In the genomic region with DNA sequence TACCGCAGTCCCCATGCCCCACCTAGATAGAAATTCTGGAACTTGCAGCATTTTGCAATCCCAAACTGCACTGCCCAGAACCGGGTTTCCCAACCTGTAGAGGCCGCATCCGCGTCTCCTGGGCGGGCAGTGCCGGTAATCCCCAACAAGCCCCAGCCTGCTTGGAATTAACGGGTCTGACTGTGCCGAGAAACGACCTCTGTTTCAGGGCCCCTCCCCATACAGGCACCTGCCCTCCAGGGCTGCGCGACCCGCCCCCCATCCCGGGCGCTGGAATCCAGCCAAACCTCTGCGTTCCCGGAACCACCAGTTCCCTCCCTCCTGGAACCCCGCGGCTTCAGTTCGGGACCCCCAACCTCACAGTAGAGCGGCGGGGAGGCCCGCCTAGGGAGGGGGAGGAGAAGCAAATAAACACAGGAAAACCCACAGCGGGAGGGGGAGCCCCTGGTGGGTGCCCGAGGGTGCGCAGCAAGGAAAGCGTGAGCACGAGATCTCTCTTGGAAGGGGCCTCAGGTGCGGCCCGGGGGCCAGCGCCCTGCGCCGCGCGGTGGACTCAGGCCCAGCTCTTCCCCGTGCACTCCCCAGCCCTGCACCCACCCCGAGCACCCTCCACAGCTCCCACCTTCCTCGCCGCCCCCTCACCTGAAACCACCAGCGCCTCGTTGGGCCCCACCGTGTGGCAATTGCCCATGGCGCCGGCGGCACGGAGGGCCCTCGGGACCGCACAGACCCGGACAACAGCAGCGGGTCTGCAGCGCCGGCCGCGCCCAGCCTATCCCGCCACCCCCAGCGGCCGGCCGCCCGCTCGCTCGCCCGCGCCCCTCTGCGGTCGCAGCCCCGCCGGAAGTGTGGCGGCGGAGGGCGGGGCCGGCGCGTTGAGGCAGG, we compare ENCODE assay signal across 1 cellular context.
TF ChIP-seq lines count a peak whose summit lies in the region.

A gene with protein sequence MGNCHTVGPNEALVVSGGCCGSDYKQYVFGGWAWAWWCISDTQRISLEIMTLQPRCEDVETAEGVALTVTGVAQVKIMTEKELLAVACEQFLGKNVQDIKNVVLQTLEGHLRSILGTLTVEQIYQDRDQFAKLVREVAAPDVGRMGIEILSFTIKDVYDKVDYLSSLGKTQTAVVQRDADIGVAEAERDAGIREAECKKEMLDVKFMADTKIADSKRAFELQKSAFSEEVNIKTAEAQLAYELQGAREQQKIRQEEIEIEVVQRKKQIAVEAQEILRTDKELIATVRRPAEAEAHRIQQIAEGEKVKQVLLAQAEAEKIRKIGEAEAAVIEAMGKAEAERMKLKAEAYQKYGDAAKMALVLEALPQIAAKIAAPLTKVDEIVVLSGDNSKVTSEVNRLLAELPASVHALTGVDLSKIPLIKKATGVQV (minus strand): TSS at position 850 of the 885 bp plus-strand sequence. CDS start 159 bp downstream, at position 691.

TF ChIP-seq in HepG2, 621 proteins besides CTCF, POLR2A, EP300 and RAD21 (continued from another document and continues in another):
- TF ChIP-seq, protein P1, sequence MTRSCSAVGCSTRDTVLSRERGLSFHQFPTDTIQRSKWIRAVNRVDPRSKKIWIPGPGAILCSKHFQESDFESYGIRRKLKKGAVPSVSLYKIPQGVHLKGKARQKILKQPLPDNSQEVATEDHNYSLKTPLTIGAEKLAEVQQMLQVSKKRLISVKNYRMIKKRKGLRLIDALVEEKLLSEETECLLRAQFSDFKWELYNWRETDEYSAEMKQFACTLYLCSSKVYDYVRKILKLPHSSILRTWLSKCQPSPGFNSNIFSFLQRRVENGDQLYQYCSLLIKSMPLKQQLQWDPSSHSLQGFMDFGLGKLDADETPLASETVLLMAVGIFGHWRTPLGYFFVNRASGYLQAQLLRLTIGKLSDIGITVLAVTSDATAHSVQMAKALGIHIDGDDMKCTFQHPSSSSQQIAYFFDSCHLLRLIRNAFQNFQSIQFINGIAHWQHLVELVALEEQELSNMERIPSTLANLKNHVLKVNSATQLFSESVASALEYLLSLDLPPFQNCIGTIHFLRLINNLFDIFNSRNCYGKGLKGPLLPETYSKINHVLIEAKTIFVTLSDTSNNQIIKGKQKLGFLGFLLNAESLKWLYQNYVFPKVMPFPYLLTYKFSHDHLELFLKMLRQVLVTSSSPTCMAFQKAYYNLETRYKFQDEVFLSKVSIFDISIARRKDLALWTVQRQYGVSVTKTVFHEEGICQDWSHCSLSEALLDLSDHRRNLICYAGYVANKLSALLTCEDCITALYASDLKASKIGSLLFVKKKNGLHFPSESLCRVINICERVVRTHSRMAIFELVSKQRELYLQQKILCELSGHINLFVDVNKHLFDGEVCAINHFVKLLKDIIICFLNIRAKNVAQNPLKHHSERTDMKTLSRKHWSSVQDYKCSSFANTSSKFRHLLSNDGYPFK (CRISPR knock-in tag; IDR thresholded peaks at IDR 0.05; ENCODE audit: borderline replicate concordance): peak; percentile 49; the same call in 1 of the 2 replicates
- no peak for TF ChIP-seq RARA (CRISPR knock-in tag; IDR thresholded peaks at IDR 0.05)
- peak; percentile 50; the same call in 1 of the 2 replicates for TF ChIP-seq NRL (CRISPR knock-in tag; IDR thresholded peaks at IDR 0.05; ENCODE audit: borderline replicate concordance)
- TF ChIP-seq, protein P2, sequence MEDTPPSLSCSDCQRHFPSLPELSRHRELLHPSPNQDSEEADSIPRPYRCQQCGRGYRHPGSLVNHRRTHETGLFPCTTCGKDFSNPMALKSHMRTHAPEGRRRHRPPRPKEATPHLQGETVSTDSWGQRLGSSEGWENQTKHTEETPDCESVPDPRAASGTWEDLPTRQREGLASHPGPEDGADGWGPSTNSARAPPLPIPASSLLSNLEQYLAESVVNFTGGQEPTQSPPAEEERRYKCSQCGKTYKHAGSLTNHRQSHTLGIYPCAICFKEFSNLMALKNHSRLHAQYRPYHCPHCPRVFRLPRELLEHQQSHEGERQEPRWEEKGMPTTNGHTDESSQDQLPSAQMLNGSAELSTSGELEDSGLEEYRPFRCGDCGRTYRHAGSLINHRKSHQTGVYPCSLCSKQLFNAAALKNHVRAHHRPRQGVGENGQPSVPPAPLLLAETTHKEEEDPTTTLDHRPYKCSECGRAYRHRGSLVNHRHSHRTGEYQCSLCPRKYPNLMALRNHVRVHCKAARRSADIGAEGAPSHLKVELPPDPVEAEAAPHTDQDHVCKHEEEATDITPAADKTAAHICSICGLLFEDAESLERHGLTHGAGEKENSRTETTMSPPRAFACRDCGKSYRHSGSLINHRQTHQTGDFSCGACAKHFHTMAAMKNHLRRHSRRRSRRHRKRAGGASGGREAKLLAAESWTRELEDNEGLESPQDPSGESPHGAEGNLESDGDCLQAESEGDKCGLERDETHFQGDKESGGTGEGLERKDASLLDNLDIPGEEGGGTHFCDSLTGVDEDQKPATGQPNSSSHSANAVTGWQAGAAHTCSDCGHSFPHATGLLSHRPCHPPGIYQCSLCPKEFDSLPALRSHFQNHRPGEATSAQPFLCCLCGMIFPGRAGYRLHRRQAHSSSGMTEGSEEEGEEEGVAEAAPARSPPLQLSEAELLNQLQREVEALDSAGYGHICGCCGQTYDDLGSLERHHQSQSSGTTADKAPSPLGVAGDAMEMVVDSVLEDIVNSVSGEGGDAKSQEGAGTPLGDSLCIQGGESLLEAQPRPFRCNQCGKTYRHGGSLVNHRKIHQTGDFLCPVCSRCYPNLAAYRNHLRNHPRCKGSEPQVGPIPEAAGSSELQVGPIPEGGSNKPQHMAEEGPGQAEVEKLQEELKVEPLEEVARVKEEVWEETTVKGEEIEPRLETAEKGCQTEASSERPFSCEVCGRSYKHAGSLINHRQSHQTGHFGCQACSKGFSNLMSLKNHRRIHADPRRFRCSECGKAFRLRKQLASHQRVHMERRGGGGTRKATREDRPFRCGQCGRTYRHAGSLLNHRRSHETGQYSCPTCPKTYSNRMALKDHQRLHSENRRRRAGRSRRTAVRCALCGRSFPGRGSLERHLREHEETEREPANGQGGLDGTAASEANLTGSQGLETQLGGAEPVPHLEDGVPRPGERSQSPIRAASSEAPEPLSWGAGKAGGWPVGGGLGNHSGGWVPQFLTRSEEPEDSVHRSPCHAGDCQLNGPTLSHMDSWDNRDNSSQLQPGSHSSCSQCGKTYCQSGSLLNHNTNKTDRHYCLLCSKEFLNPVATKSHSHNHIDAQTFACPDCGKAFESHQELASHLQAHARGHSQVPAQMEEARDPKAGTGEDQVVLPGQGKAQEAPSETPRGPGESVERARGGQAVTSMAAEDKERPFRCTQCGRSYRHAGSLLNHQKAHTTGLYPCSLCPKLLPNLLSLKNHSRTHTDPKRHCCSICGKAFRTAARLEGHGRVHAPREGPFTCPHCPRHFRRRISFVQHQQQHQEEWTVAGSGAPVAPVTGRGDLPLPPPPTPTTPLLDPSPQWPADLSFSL (CRISPR knock-in tag; IDR thresholded peaks at IDR 0.05): no peak
- no peak; the same call in 1 of the 2 replicates for TF ChIP-seq DNMT1 (CRISPR knock-in tag; IDR thresholded peaks at IDR 0.05)
- TF ChIP-seq NFATC3 (CRISPR knock-in tag; IDR thresholded peaks at IDR 0.05): no peak
- TF ChIP-seq, protein P3, sequence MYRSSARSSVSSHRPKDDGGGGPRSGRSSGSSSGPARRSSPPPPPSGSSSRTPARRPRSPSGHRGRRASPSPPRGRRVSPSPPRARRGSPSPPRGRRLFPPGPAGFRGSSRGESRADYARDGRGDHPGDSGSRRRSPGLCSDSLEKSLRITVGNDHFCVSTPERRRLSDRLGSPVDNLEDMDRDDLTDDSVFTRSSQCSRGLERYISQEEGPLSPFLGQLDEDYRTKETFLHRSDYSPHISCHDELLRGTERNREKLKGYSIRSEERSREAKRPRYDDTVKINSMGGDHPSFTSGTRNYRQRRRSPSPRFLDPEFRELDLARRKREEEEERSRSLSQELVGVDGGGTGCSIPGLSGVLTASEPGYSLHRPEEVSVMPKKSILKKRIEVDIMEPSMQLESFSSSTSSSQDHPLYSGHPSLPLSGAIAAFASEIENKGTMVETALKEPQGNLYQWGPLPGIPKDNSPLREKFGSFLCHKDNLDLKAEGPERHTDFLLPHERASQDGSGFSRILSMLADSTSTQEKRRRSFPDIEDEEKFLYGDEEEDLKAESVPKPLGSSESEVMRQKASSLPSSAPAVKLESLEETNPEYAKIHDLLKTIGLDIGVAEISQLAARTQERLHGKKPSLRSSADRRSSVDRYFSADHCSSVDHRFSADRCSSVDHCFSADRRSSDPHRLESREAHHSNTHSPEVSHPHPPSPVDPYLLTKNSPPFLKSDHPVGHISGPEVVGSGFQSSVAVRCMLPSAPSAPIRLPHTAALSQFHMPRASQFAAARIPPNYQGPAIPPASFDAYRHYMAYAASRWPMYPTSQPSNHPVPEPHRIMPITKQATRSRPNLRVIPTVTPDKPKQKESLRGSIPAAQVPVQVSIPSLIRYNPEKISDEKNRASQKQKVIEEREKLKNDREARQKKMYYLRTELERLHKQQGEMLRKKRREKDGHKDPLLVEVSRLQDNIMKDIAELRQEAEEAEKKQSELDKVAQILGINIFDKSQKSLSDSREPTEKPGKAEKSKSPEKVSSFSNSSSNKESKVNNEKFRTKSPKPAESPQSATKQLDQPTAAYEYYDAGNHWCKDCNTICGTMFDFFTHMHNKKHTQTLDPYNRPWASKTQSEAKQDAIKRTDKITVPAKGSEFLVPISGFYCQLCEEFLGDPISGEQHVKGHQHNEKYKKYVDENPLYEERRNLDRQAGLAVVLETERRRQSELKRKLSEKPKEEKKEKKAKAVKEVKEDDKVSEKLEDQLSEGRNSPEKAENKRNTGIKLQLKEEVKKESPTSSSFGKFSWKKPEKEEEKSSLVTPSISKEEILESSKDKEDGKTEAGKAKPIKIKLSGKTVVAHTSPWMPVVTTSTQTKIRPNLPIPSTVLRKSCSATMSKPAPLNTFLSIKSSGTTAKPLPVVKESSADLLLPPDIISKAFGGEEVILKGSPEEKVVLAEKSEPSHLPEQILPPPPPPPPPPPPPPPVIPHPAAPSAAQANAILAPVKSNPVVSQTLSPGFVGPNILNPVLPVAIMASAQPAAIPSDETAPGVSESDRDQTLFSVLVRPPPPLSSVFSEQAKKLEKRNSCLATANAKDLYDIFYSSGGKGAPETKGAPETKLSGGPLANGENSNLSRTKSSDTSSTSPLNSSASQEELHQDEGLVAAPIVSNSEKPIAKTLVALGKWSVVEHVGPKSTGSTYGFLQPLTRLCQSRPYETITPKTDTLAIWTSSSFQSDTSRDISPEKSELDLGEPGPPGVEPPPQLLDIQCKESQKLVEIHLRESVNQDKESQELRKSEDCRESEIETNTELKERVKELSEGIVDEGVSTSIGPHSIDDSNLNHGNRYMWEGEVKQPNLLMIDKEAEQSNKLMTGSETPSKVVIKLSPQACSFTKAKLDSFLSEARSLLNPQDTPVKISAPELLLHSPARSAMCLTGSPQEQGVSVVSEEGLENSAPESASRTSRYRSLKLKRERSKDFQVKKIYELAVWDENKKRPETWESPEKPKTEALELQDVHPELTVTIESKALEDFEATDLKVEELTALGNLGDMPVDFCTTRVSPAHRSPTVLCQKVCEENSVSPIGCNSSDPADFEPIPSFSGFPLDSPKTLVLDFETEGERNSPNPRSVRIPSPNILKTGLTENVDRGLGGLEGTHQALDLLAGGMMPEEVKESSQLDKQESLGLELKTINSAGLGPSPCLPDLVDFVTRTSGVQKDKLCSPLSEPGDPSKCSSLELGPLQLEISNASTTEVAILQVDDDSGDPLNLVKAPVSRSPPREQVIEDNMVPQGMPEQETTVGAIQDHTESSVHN (CRISPR knock-in tag; IDR thresholded peaks at IDR 0.05): no peak
- TF ChIP-seq, protein P4, sequence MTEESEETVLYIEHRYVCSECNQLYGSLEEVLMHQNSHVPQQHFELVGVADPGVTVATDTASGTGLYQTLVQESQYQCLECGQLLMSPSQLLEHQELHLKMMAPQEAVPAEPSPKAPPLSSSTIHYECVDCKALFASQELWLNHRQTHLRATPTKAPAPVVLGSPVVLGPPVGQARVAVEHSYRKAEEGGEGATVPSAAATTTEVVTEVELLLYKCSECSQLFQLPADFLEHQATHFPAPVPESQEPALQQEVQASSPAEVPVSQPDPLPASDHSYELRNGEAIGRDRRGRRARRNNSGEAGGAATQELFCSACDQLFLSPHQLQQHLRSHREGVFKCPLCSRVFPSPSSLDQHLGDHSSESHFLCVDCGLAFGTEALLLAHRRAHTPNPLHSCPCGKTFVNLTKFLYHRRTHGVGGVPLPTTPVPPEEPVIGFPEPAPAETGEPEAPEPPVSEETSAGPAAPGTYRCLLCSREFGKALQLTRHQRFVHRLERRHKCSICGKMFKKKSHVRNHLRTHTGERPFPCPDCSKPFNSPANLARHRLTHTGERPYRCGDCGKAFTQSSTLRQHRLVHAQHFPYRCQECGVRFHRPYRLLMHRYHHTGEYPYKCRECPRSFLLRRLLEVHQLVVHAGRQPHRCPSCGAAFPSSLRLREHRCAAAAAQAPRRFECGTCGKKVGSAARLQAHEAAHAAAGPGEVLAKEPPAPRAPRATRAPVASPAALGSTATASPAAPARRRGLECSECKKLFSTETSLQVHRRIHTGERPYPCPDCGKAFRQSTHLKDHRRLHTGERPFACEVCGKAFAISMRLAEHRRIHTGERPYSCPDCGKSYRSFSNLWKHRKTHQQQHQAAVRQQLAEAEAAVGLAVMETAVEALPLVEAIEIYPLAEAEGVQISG (CRISPR knock-in tag; IDR thresholded peaks at IDR 0.05): peak; percentile 79; the same call in 1 of the 2 replicates
- TF ChIP-seq, protein P5, sequence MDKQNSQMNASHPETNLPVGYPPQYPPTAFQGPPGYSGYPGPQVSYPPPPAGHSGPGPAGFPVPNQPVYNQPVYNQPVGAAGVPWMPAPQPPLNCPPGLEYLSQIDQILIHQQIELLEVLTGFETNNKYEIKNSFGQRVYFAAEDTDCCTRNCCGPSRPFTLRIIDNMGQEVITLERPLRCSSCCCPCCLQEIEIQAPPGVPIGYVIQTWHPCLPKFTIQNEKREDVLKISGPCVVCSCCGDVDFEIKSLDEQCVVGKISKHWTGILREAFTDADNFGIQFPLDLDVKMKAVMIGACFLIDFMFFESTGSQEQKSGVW (CRISPR knock-in tag; IDR thresholded peaks at IDR 0.05; ENCODE audit: borderline replicate concordance): no peak
- TF ChIP-seq, protein P6, sequence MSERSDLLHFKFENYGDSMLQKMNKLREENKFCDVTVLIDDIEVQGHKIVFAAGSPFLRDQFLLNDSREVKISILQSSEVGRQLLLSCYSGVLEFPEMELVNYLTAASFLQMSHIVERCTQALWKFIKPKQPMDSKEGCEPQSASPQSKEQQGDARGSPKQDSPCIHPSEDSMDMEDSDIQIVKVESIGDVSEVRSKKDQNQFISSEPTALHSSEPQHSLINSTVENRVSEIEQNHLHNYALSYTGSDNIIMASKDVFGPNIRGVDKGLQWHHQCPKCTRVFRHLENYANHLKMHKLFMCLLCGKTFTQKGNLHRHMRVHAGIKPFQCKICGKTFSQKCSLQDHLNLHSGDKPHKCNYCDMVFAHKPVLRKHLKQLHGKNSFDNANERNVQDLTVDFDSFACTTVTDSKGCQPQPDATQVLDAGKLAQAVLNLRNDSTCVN (CRISPR knock-in tag; IDR thresholded peaks at IDR 0.05; ENCODE audit: borderline replicate concordance): no peak
- TF ChIP-seq GLI4 (CRISPR knock-in tag; IDR thresholded peaks at IDR 0.05; ENCODE audit: borderline replicate concordance): peak; percentile 30; the same call in 1 of the 2 replicates
- TF ChIP-seq LCORL (IDR thresholded peaks at IDR 0.05): no peak
- peak; percentile 66 for TF ChIP-seq LCORL (CRISPR knock-in tag; IDR thresholded peaks at IDR 0.05)
- TF ChIP-seq XBP1 (CRISPR knock-in tag; IDR thresholded peaks at IDR 0.05): no peak
- no peak for TF ChIP-seq RFX5 (IDR thresholded peaks at IDR 0.05; ENCODE audit: low read depth, low read length)
- peak; percentile 43; the same call in 1 of the 2 replicates for TF ChIP-seq ZNF350 (CRISPR knock-in tag; IDR thresholded peaks at IDR 0.05; ENCODE audit: borderline replicate concordance, low read depth)
- TF ChIP-seq SIN3B (IDR thresholded peaks at IDR 0.05; ENCODE audit: low read length): no peak
- TF ChIP-seq KAT7 (CRISPR knock-in tag; IDR thresholded peaks at IDR 0.05; ENCODE audit: borderline replicate concordance): 0 out of 2 replicates have a peak, but pooled peaks have one; percentile 27
- TF ChIP-seq ZNF75D (CRISPR knock-in tag; IDR thresholded peaks at IDR 0.05; ENCODE audit: borderline replicate concordance): no peak
